28 cellular contexts compared by ENCODE assay signal in genomic region chr2:52831216-52831615, GRCh38.
DNase-seq lines count a peak whose midpoint lies in the region.
"Had no signal": no experiment of that assay in that cellular context is flagged by ENCODE, and none has a peak within 500 bp of the region (broad histone marks: within the 10 kb centered on the region; RNA-seq: fewer than 3 reads in every experiment).

No MANE protein-coding gene starts in this region.

- DNase-seq in COLO829 (ENCODE audit: low spot score) = peak; percentile 51
- DNase-seq in NCI-H460 (ENCODE audit: extremely low read depth, low read depth) = peak; percentile 11
- peak; percentile 80 for DNase-seq in SK-MEL-5 (ENCODE audit: low read depth, low spot score)
- DNase-seq in foreskin melanocyte = peak; percentile 69
- DNase-seq in stimulated activated naive CD4-positive, alpha-beta T cell treated with Interleukin-2 at 50 U/mL for 16 hours (lab: John Stamatoyannopoulos, UW) = no peak
- DNase-seq in NCI-H748 (lab: John Stamatoyannopoulos, UW; ENCODE audit: unreplicated experiment) = no peak
- DNase-seq in T-helper 1 cell = no peak
- no peak for DNase-seq in NCI-H2029 (lab: John Stamatoyannopoulos, UW)
- DNase-seq: 8988T; ACHN; AML-193; BE2C; C1 segment of cervical spinal cord; Caco-2; Calu3; CD4-positive, alpha-beta memory T cell; CD4-positive, alpha-beta T cell; CD4-positive, CD25-positive, alpha-beta regulatory T cell; CD8-positive, alpha-beta memory T cell; CD8-positive, alpha-beta T cell; COR-L47; DMS 273 treated with DMSO at 0.1 percent for 48 hours; DMS153; DMS53; DMS79; DMS79 treated with DMSO at 0.1 percent for 48 hours; DND-41; EL had no signal

- in situ Hi-C loops in SK-MEL-5 (cut with HindIII; ENCODE audit: low pct_unique_long_range_greater_than_20kb, low sequenced_read_pairs) = loop anchor here (25.0 kb wide), 1 partner anchor 131 kb away; no protein-coding TSS in a partner anchor

Comparison
In these comparisons a context has a peak if more than half of its experiments do, and no peak if none do; other contexts are left out.
1. DNase-seq: peak in COLO829 (single experiment), NCI-H460 (single experiment), SK-MEL-5 (single experiment) and foreskin melanocyte (single experiment); none in stimulated activated naive CD4-positive, alpha-beta T cell treated with Interleukin-2 at 50 U/mL for 16 hours (single experiment), NCI-H748 (single experiment), T-helper 1 cell (0 of 5) and NCI-H2029 (single experiment).